ENCODE assay signal across 8 cellular contexts in the genomic region with DNA sequence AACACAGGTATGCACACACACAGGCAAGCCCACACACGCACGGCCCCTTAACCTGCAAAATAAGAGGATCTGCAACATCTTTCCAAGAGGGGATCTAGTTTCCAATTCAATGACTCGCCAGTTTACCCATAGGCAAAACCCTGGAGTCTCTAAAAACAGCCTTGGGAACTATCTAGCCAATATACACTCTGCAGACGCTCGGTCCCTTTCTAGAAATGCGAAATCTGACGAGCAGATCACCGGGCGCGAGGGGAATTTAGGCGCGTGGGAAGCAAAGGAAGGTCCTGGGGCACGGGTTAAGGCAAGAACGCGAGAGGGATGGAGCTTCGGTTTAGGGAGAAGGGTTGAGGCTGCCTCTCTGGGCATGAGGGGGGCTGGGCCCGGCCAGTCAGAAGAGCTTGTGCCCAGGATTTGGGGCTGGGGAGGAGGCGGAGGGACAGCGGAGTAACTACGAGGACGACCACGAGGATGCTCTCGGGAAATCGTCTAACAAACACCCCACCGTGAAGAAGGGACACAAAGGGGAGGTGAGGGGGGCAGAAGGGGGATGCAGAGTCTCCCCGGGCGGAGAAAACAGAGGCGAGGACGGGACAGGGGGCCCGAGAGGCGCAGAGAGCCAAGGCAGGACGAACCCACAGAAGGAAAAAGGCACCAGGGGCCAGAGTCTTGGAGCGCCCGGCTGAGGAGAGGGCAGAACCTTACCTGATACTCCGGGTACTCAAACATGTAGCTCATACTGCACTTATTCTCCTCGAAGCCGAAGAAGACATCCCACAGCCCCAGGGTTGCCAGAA. TPM values are rescaled to one million over a fixed set of nuclear protein-coding genes. Genes with fewer than 3 reads are reported as not detected.
A peak's percentile ranks its signal among the peaks of the same experiment; 100 is the strongest.
DNase-seq lines count a peak whose midpoint lies in the region; ATAC-seq and TF ChIP-seq lines count a peak whose summit lies in the region.

No MANE protein-coding gene starts in this region.

- no peaks in the 10 kb centered on the region for H3K9me3 ChIP-seq in OCI-LY1 (ENCODE audit: low read length)
- no peaks in the 10 kb centered on the region for H3K9me3 ChIP-seq in adipocyte (ENCODE audit: control insufficient read depth, low read length)
- no peaks in the 10 kb centered on the region for H3K9me3 ChIP-seq in left ventricle myocardium inferior (replicated peaks)

- H3K79me2 ChIP-seq in OCI-LY1 (ENCODE audit: insufficient read depth, low read length), result no peaks in the 10 kb centered on the region

- peaks cover 29% of the 10 kb centered on the region for H3K4me1 ChIP-seq in OCI-LY1 (ENCODE audit: insufficient read depth, low read length, severe bottlenecking)
- peaks cover 11% of the 10 kb centered on the region for H3K4me1 ChIP-seq in adipocyte (ENCODE audit: control insufficient read depth, insufficient read depth, low read length)
- H3K4me1 ChIP-seq in left ventricle myocardium inferior, result peaks cover 32% of the 10 kb centered on the region

- H3K27ac ChIP-seq in OCI-LY1 (ENCODE audit: low read depth, low read length, poor library complexity, severe bottlenecking) (no peak overlapping the region), left ventricle myocardium inferior (replicated peaks) (peak overlapping the region; percentile 92)

- peak overlapping the region; percentile 36; the same call in 1 of the 2 replicates for H2AFZ ChIP-seq in OCI-LY1 (ENCODE audit: low read length)

- peak overlapping the region; percentile 80 for H3K4me2 ChIP-seq in OCI-LY1 (ENCODE audit: low read length)

- H3K9ac ChIP-seq in OCI-LY1 (ENCODE audit: low read length) (peak overlapping the region; percentile 75), adipocyte (ENCODE audit: low read length) (peak overlapping the region; percentile 88)

- H3K27me3 ChIP-seq in OCI-LY1 (ENCODE audit: insufficient read depth, low read length) (no peaks in the 10 kb centered on the region), adipocyte (replicated peaks; ENCODE audit: control insufficient read depth, insufficient read depth, low read length) (no peaks in the 10 kb centered on the region), left ventricle myocardium inferior (ENCODE audit: low read depth) (no peaks in the 10 kb centered on the region)

- DNase-seq in COLO668 (lab: John Stamatoyannopoulos, UW; ENCODE audit: unreplicated experiment) (peak; percentile 53), adipocyte (ENCODE audit: low read depth) (peak; percentile 79), left ventricle myocardium inferior (peak; percentile 29), posterior cingulate gyrus (peak; percentile 20 to 89 (median 43)), GF-D8 (lab: John Stamatoyannopoulos, UW) (no peak)

- H3F3A ChIP-seq in OCI-LY1 (ENCODE audit: insufficient read depth, low read length), result no peaks in the 10 kb centered on the region

- TF ChIP-seq CTCF in OCI-LY1 (IDR thresholded peaks at IDR 0.05; ENCODE audit: low read length), result no peak
- TF ChIP-seq CTCF in left ventricle myocardium inferior (IDR thresholded peaks at IDR 0.05; ENCODE audit: borderline replicate concordance), result no peak

- H3K4me3 ChIP-seq in OCI-LY1 (ENCODE audit: low read depth, low read length, poor library complexity, severe bottlenecking), result peak overlapping the region; percentile 72
- H3K4me3 ChIP-seq in adipocyte (ENCODE audit: low read length), result peak overlapping the region; percentile 90
- peak overlapping the region; percentile 94 for H3K4me3 ChIP-seq in left ventricle myocardium inferior

- no peaks in the 10 kb centered on the region for H3K9me2 ChIP-seq in OCI-LY1 (ENCODE audit: low read depth, low read length)

- H3K36me3 ChIP-seq in OCI-LY1 (ENCODE audit: insufficient read depth, low read length) (no peaks in the 10 kb centered on the region), adipocyte (ENCODE audit: control insufficient read depth, insufficient read depth, low read length, severe bottlenecking) (no peaks in the 10 kb centered on the region), left ventricle myocardium inferior (no peaks in the 10 kb centered on the region)

- ATAC-seq in GM19351 (IDR thresholded peaks at IDR 0.05; ENCODE audit: unreplicated experiment) (peak; percentile 28), HG03432 (IDR thresholded peaks at IDR 0.05; ENCODE audit: unreplicated experiment) (peak; percentile 39)

- no peaks in the 10 kb centered on the region for H4K20me1 ChIP-seq in OCI-LY1 (ENCODE audit: insufficient read depth, low read length)

- intact Hi-C loops in left ventricle myocardium inferior (cut with micrococcal nuclease) (no loop called here), posterior cingulate gyrus (cut with DNase I) (loop anchor here (2.0 to 5.0 kb wide), 3 partner anchors 61 to 451 kb away; a partner anchor contains a TSS)

RNA-seq across cellular contexts. Expression of a gene that starts 0.5 kb away (rescaled TPM):
- 6.8 TPM for total RNA-seq in left ventricle myocardium inferior
